13 cellular contexts compared by ENCODE assay signal in genomic region chr17:69269174-69269998, GRCh38. TPM values are rescaled to one million over a fixed set of nuclear protein-coding genes. Genes with fewer than 3 reads are reported as not detected.
DNase-seq lines count a peak whose midpoint lies in the region; TF ChIP-seq lines count a peak whose summit lies in the region.
"Had no signal": no experiment of that assay in that cellular context is flagged by ENCODE, and none has a peak within 500 bp of the region (broad histone marks: within the 10 kb centered on the region; RNA-seq: fewer than 3 reads in every experiment).

No MANE protein-coding gene starts in this region.

- H3K4me1 Mint-ChIP-seq in mesothelial cell of epicardium = peaks cover 13% of the 10 kb centered on the region

- DNase-seq in EH (ENCODE audit: low read depth) (peak; percentile 83), NOMO-1 treated with dmso at 0.1 percent for 144 hours (lab: John Stamatoyannopoulos, UW; ENCODE audit: unreplicated experiment) (peak; percentile 7), dermis blood vessel endothelial cell (peak; percentile 63), mesothelial cell of epicardium (ENCODE audit: low spot score in 2 of 2, unreplicated experiment in 2 of 2) (no peak), NCI-H1436 (lab: John Stamatoyannopoulos, UW) (no peak)
- no peak for DNase-seq in activated T-cell treated with anti-CD3 and anti-CD28 coated beads, Interleukin-2, amount 50 U/mL, for 48 hours
- DNase-seq in stimulated activated CD4-positive, alpha-beta T cell treated with anti-CD3 and anti-CD28 coated beads, Interleukin-2, amount 100 ng/mL, for 24 hours = no peak
- DNase-seq in central memory CD4-positive, alpha-beta T cell = no peak
- DNase-seq: activated CD4-positive, alpha-beta T cell treated with anti-CD3 and anti-CD28 coated beads, Interleukin-2, amount 50 U/mL, for 48 hours; activated naive CD8-positive, alpha-beta T cell treated with anti-CD3 and anti-CD28 coated beads for 36 hours; kidney; NCI-H526 treated with DMSO at 0.1 percent for 48 hours; substantia nigra had no signal

- H3K36me3 Mint-ChIP-seq in mesothelial cell of epicardium = no peaks in the 10 kb centered on the region

- no peak overlapping the region for H3K4me3 Mint-ChIP-seq in mesothelial cell of epicardium
- H3K4me3 Mint-ChIP-seq: activated naive CD8-positive, alpha-beta T cell treated with anti-CD3 and anti-CD28 coated beads for 36 hours had no signal

- H3K27ac Mint-ChIP-seq in mesothelial cell of epicardium = peak overlapping the region; percentile 15
- H3K27ac Mint-ChIP-seq: activated naive CD8-positive, alpha-beta T cell treated with anti-CD3 and anti-CD28 coated beads for 36 hours had no signal

- H3K9me3 Mint-ChIP-seq in mesothelial cell of epicardium = peaks cover 7% of the 10 kb centered on the region
- H3K9me3 Mint-ChIP-seq: activated naive CD8-positive, alpha-beta T cell treated with anti-CD3 and anti-CD28 coated beads for 36 hours had no signal

- no peaks in the 10 kb centered on the region for H3K27me3 Mint-ChIP-seq in mesothelial cell of epicardium (ENCODE audit: low read depth)
- H3K27me3 Mint-ChIP-seq: activated naive CD8-positive, alpha-beta T cell treated with anti-CD3 and anti-CD28 coated beads for 36 hours had no signal

- TF ChIP-seq CTCF in mesothelial cell of epicardium (IDR thresholded peaks at IDR 0.05; ENCODE audit: unreplicated experiment) = no peak

RNA-seq across cellular contexts. Expression of gene ABCA10, which starts 40.8 kb away (rescaled TPM):
- total RNA-seq in dermis blood vessel endothelial cell (0.51 and 0.88 TPM in 2 replicates), mesothelial cell of epicardium (0.45 to 0.74 TPM (median 0.55 TPM) in 3 replicates)

RNA-seq across cellular contexts. Expression of gene ABCA5, which starts 57.5 kb away (rescaled TPM):
- total RNA-seq in dermis blood vessel endothelial cell (18.5 and 21.8 TPM in 2 replicates), mesothelial cell of epicardium (12.5 to 13.9 TPM (median 13.1 TPM) in 3 replicates)

Comparison
In these comparisons a context has a peak if more than half of its experiments do, and no peak if none do; other contexts are left out.
1. DNase-seq: peak in EH (single experiment), NOMO-1 treated with dmso at 0.1 percent for 144 hours (single experiment) and dermis blood vessel endothelial cell (single experiment); none in mesothelial cell of epicardium (0 of 2), activated T-cell treated with anti-CD3 and anti-CD28 coated beads, Interleukin-2, amount 50 U/mL, for 48 hours (0 of 2), stimulated activated CD4-positive, alpha-beta T cell treated with anti-CD3 and anti-CD28 coated beads, Interleukin-2, amount 100 ng/mL, for 24 hours (0 of 2), NCI-H1436 (single experiment) and central memory CD4-positive, alpha-beta T cell (single experiment).